ENCODE assay signal across 8 cellular contexts in the genomic region with DNA sequence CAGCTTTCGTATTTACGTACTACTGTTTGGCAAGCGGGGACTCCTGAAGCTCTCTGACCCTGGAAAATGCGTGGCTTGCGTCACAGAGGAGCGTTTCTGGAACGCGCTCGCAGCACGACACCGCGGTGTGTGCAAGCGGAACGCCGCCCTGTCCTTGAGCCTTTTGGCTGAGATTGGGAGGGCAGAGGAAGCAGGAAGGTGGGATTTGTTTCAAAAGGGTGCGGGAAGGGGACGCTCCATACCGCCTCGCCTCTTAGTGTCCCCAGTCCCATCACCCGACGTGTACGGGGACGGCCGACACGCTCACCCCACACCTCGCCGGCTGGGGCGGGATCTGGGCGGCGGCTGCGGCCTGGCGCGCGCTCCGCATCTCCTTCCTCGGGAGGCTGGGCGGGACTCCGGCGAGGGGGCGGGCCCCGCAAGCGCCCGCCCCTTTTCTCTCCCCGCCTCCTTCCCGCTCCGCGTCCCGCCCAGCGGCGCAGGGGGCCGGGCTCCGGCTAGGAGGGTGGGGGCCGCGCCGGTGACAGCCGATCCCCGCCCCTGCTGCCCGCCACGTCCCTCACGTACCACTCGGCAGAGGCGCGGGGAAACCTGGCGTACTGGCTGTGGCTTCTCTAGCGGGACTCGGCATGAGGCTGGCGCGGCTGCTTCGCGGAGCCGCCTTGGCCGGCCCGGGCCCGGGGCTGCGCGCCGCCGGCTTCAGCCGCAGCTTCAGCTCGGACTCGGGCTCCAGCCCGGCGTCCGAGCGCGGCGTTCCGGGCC. TPM values are rescaled to one million over a fixed set of nuclear protein-coding genes. Genes with fewer than 3 reads are reported as not detected.
DNase-seq lines count a peak whose midpoint lies in the region; ATAC-seq lines count a peak whose summit lies in the region.

A gene (plus strand): TSS at position 569 of the 762 bp plus-strand sequence. CDS start 61 bp downstream, at position 630.

- no peak within 1 kb of the TSS for H2AK5ac ChIP-seq in mesenchymal stem cell (ENCODE audit: low read length, severe bottlenecking)

- POLR2A ChIA-PET in activated CD8-positive, alpha-beta memory T cell treated with anti-CD3 and anti-CD28 coated beads for 36 hours (lab: Charles Lee), result interaction anchor here (0.5 kb wide), 1 partner anchor 116 kb away, joined by 3 read pairs; no protein-coding TSS in a partner anchor

- H2BK5ac ChIP-seq in mesenchymal stem cell (ENCODE audit: low read depth, low read length, poor library complexity, severe bottlenecking), result peak within 1 kb of the TSS; percentile 49

- H3K4ac ChIP-seq in mesenchymal stem cell (ENCODE audit: low read depth in 1 of 2, low read length in 2 of 2), result peak within 1 kb of the TSS; percentile 54 to 62

- peak within 1 kb of the TSS; percentile 82 to 95 for H3K18ac ChIP-seq in mesenchymal stem cell (ENCODE audit: low read depth in 1 of 2, low read length in 2 of 2)

- CTCF ChIA-PET in activated CD8-positive, alpha-beta memory T cell treated with anti-CD3 and anti-CD28 coated beads for 36 hours (lab: Charles Lee), result no interaction called here

- peak within 1 kb of the TSS; percentile 79 for H3K27ac ChIP-seq in effector memory CD4-positive, alpha-beta T cell (ENCODE audit: insufficient read depth, low read length, poor library complexity, severe bottlenecking)
- H3K27ac ChIP-seq in mesenchymal stem cell (ENCODE audit: low read length, poor library complexity, severe bottlenecking), result peak within 1 kb of the TSS; percentile 11

- DNase-seq in CMK (ENCODE audit: low read depth) (peak; percentile 70), HS-27A (ENCODE audit: low read depth) (peak; percentile 51), mesenchymal stem cell (peak; percentile 93)
- peak; percentile 86 for DNase-seq in NK-92 treated with Interleukin-12 subunit alpha and Interleukin-12 subunit beta, amount 100 ng/mL, for 24 hours (lab: John Stamatoyannopoulos, UW)
- peak; percentile 85 to 87 (median 86) for DNase-seq in effector memory CD4-positive, alpha-beta T cell
- DNase-seq in stimulated activated CD8-positive, alpha-beta memory T cell treated with anti-CD3 and anti-CD28 coated beads, Interleukin-12 subunit alpha, Interleukin-12 subunit beta, amount 100 ng/mL, for 4 hours (ENCODE audit: low read depth), result peak; percentile 88

- peak within 1 kb of the TSS in 1 of 2 experiments; percentile 95 for H3K14ac ChIP-seq in mesenchymal stem cell (ENCODE audit: low read length in 2 of 2)

- H4K91ac ChIP-seq in mesenchymal stem cell (ENCODE audit: low read length), result peak within 1 kb of the TSS; percentile 77

- no peaks in the 10 kb centered on the region for H3K27me3 ChIP-seq in effector memory CD4-positive, alpha-beta T cell (replicated peaks; ENCODE audit: control insufficient read depth, insufficient read depth, low read length, poor library complexity, severe bottlenecking)
- no peaks in the 10 kb centered on the region for H3K27me3 ChIP-seq in mesenchymal stem cell (ENCODE audit: control insufficient read depth in 1 of 2, insufficient read depth in 1 of 2, low read length in 2 of 2)

- no peaks in the 10 kb centered on the region for H3K36me3 ChIP-seq in effector memory CD4-positive, alpha-beta T cell (ENCODE audit: control insufficient read depth, insufficient read depth, low read length)
- peaks cover 2 to 6% of the 10 kb centered on the region in 2 experiments for H3K36me3 ChIP-seq in mesenchymal stem cell (ENCODE audit: control insufficient read depth in 1 of 2, insufficient read depth in 2 of 2, low read depth in 1 of 2, low read length in 2 of 2)

- H3K23ac ChIP-seq in mesenchymal stem cell (ENCODE audit: low read length in 2 of 2), result peak within 1 kb of the TSS in 1 of 2 experiments; percentile 84

- peak within 1 kb of the TSS; percentile 95 for H4K8ac ChIP-seq in mesenchymal stem cell (ENCODE audit: low read length)

- ATAC-seq in GM19468 (IDR thresholded peaks at IDR 0.05; ENCODE audit: extremely low read depth, unreplicated experiment), result peak; percentile 80

- peaks cover 9% of the 10 kb centered on the region for H3K79me1 ChIP-seq in mesenchymal stem cell (replicated peaks; ENCODE audit: low read length, poor library complexity, severe bottlenecking)

- peak within 1 kb of the TSS; percentile 65 for H2BK120ac ChIP-seq in mesenchymal stem cell (ENCODE audit: low read depth, low read length)

- H2BK12ac ChIP-seq in mesenchymal stem cell (ENCODE audit: low read length in 2 of 2), result peak within 1 kb of the TSS; percentile 69 to 88

- H3K4me3 ChIP-seq in effector memory CD4-positive, alpha-beta T cell (ENCODE audit: insufficient read depth, low read depth, low read length, poor library complexity, severe bottlenecking), result peak within 1 kb of the TSS; percentile 97
- peak within 1 kb of the TSS; percentile 97 to 98 for H3K4me3 ChIP-seq in mesenchymal stem cell (ENCODE audit: insufficient read depth in 1 of 2, low read depth in 1 of 2, low read length in 2 of 2)

- peaks cover 11% of the 10 kb centered on the region for H3K4me1 ChIP-seq in effector memory CD4-positive, alpha-beta T cell (ENCODE audit: control insufficient read depth, insufficient read depth, low read length, poor library complexity, severe bottlenecking)
- H3K4me1 ChIP-seq in mesenchymal stem cell (ENCODE audit: control insufficient read depth, insufficient read depth, low read depth, low read length), result peaks cover 4% of the 10 kb centered on the region

- peak within 1 kb of the TSS; percentile 92 for H2BK15ac ChIP-seq in mesenchymal stem cell (ENCODE audit: low read depth, poor library complexity, severe bottlenecking)

- no peaks in the 10 kb centered on the region for H3K9me3 ChIP-seq in effector memory CD4-positive, alpha-beta T cell (ENCODE audit: control insufficient read depth, low read length)
- no peaks in the 10 kb centered on the region for H3K9me3 ChIP-seq in mesenchymal stem cell (ENCODE audit: control insufficient read depth, low read length)

- peak within 1 kb of the TSS; percentile 94 for H3K9ac ChIP-seq in mesenchymal stem cell (ENCODE audit: low read length)

- H2AFZ ChIP-seq in mesenchymal stem cell (ENCODE audit: low read depth, low read length), result peak within 1 kb of the TSS; percentile 89

- WGBS in mesenchymal stem cell, result under 1% methylated on average over 43 of the region's 88 CpGs

- peak within 1 kb of the TSS; percentile 77 for H3K4me2 ChIP-seq in mesenchymal stem cell (ENCODE audit: low read length, poor library complexity, severe bottlenecking)

RNA-seq across cellular contexts. Expression of the gene that starts here (rescaled TPM):
- 10 to 100 TPM; 33.9 to 35.1 TPM for total RNA-seq in activated CD8-positive, alpha-beta memory T cell treated with anti-CD3 and anti-CD28 coated beads for 36 hours
- 5.6 TPM for polyA plus RNA-seq in mesenchymal stem cell (2013, experiment 1 of 2)
- 6.0 TPM for polyA plus RNA-seq in mesenchymal stem cell (2013, experiment 2 of 2)

Comparison
In these comparisons a context has a peak if more than half of its experiments do, and no peak if none do; other contexts are left out.
1. Peak in every context shown above with its lines: DNase-seq, ATAC-seq, H3K4me3 ChIP-seq and H3K27ac ChIP-seq.